1 cellular context compared by ENCODE assay signal in the genomic region with DNA sequence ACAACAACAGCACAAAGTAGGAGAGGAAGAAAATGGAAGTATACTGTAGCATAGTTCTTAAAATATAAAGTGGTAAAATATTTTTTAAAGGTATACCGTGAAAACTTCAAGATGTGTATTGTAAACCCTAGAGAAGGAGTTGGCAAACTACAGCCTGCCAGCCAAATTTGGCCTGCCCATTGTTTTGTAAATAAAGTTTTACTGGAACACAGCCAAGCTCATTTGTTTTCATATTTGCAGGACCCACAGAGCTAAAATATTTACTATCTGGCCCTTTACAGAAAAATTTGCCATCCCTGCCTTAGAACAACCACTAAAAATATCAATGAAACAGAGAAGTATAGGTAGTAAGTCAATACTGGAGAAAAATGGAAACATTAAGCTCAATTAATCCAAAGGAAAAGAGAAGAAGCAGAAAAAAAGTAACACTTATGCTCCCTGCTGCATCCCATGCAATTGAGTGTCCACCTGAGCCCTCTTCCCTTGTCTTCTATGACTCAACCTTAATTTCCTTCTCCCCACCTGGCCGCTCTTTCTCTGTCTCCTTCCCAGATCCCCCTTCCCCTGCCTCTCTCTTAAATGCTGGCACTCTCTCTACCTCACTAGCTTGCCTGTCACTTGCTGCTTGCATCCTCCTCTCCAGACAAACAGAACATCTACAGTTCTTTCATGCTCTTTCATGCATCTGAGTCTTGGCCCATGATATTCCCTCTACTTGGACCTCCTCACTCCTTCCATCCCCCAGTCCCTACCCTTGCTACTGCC.
TF ChIP-seq lines count a peak whose summit lies in the region.

No MANE protein-coding gene starts in this region.

TF ChIP-seq in H1, 55 proteins besides CTCF, POLR2A, EP300 and RAD21:
- TF ChIP-seq POLR2AphosphoS5 (IDR thresholded peaks at IDR 0.05; ENCODE audit: low read depth, low read length), result no peak
- TF ChIP-seq PHF8 (conservative IDR thresholded peaks at IDR 0.05; ENCODE audit: low read depth, low read length), result no peak
- TF ChIP-seq TEAD4 (IDR thresholded peaks at IDR 0.05; ENCODE audit: low read depth, low read length), result no peak
- TF ChIP-seq TAF1 (IDR thresholded peaks at IDR 0.05; ENCODE audit: low read depth, low read length), result no peak
- TF ChIP-seq, protein P1, sequence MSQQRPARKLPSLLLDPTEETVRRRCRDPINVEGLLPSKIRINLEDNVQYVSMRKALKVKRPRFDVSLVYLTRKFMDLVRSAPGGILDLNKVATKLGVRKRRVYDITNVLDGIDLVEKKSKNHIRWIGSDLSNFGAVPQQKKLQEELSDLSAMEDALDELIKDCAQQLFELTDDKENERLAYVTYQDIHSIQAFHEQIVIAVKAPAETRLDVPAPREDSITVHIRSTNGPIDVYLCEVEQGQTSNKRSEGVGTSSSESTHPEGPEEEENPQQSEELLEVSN (IDR thresholded peaks at IDR 0.05), result no peak
- TF ChIP-seq EZH2 (IDR thresholded peaks at IDR 0.05; ENCODE audit: low read depth, low read length, severe bottlenecking), result no peak
- no peak for TF ChIP-seq RBBP5 (IDR thresholded peaks at IDR 0.05; ENCODE audit: borderline replicate concordance, low read depth, low read length)
- no peak for TF ChIP-seq RFX5 (IDR thresholded peaks at IDR 0.05; ENCODE audit: borderline replicate concordance, low read depth, low read length)
- no peak for TF ChIP-seq SIX5 (IDR thresholded peaks at IDR 0.05; ENCODE audit: low read depth, low read length)
- no peak for TF ChIP-seq SIN3A (conservative IDR thresholded peaks at IDR 0.05 in 1 of 2, IDR thresholded peaks at IDR 0.05 in 1 of 2; ENCODE audit: low read depth in 1 of 2, low read length in 2 of 2)
- TF ChIP-seq TBP (IDR thresholded peaks at IDR 0.05; ENCODE audit: low read depth, low read length), result no peak
- TF ChIP-seq HDAC6 (IDR thresholded peaks at IDR 0.05; ENCODE audit: low read depth, low read length), result no peak
- no peak for TF ChIP-seq SP2 (IDR thresholded peaks at IDR 0.05; ENCODE audit: low read length)
- no peak for TF ChIP-seq YY1 (IDR thresholded peaks at IDR 0.05; ENCODE audit: low read depth, low read length)
- no peak for TF ChIP-seq EGR1 (IDR thresholded peaks at IDR 0.05; ENCODE audit: borderline replicate concordance, low read depth, low read length)
- TF ChIP-seq JUN (IDR thresholded peaks at IDR 0.05; ENCODE audit: low read depth, low read length), result no peak
- TF ChIP-seq SRF (IDR thresholded peaks at IDR 0.05; ENCODE audit: low read depth, low read length), result no peak
- TF ChIP-seq CBX5 (IDR thresholded peaks at IDR 0.05; ENCODE audit: low read depth, low read length), result no peak
- no peak for TF ChIP-seq BCL11A (IDR thresholded peaks at IDR 0.05; ENCODE audit: low read depth in 2 of 2, low read length in 2 of 2)
